In the genomic region with DNA sequence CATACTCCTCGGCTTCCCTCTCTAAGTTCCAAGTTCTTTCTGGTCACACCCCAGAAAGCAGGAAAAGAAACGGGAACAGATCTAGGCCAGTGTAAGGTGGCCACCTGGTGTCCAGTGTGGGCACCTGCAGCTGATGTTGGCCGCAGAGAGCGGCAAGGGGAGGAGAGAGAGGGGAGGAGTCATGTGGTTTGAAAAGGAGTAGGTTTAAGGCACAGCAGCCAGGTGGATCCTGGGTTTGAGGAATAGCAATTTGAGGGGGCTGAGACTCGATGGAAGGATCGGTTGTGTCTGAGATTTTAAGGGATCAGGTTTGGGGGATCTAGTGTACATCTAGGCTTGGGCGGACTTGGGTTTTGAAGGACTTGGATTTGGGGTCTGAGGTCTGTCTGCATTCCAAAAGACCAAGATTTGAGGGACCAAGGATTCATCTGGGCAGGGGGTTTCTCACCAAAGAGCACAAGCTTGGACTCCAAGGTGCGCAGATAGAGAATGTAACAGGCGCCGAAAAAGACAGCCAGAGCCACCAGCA, we compare ENCODE assay signal across 8 cellular contexts. TPM values are rescaled to one million over a fixed set of nuclear protein-coding genes. Genes with fewer than 3 reads are reported as not detected.
A peak's percentile ranks its signal among the peaks of the same experiment; 100 is the strongest.
DNase-seq lines count a peak whose midpoint lies in the region; ATAC-seq lines count a peak whose summit lies in the region.

No MANE protein-coding gene starts in this region.

- POLR2A ChIA-PET in naive thymus-derived CD8-positive, alpha-beta T cell (lab: Charles Lee) = interaction anchor here (0.6 to 4.3 kb wide), 8 partner anchors 12 to 104 kb away, joined by 3 to 45 read pairs (median 10); partner anchors contain the start of genes CD79A and RPS19

- peaks cover 17% of the 10 kb centered on the region for H3K4me1 Mint-ChIP-seq in activated T-helper 1 cell treated with anti-CD3 and anti-CD28 coated beads, Interleukin-12 subunit alpha, Interleukin-12 subunit beta, Interleukin-2, Interleukin-4 antibody, amounts not matched to agents 30 ng/mL and 10 ng/mL and 1 ng/mL, durations not matched to agents 14 hours and 24 hours and 36 hours (ENCODE audit: low read depth)
- peaks cover 16 to 22% (median 20%) of the 10 kb centered on the region in 4 donors for H3K4me1 Mint-ChIP-seq in naive thymus-derived CD8-positive, alpha-beta T cell

- H3K9me3 Mint-ChIP-seq in activated T-helper 1 cell treated with anti-CD3 and anti-CD28 coated beads, Interleukin-12 subunit alpha, Interleukin-12 subunit beta, Interleukin-2, Interleukin-4 antibody, amounts not matched to agents 30 ng/mL and 10 ng/mL and 1 ng/mL, durations not matched to agents 14 hours and 24 hours and 36 hours = no peaks in the 10 kb centered on the region
- H3K9me3 Mint-ChIP-seq in naive thymus-derived CD8-positive, alpha-beta T cell = no peaks in the 10 kb centered on the region

- H3K9me3 ChIP-seq in aorta (ENCODE audit: control insufficient read depth, low read length) = no peaks in the 10 kb centered on the region

- intact Hi-C loops in activated T-helper 1 cell treated with anti-CD3 and anti-CD28 coated beads, Interleukin-12 subunit alpha, Interleukin-12 subunit beta, Interleukin-2, Interleukin-4 antibody, amounts not matched to agents 30 ng/mL and 10 ng/mL and 1 ng/mL, durations not matched to agents 14 hours and 24 hours and 36 hours (cut with micrococcal nuclease) = loop anchor here (1.0 to 2.0 kb wide), 2 partner anchors 13 to 87 kb away; no protein-coding TSS in a partner anchor
- intact Hi-C loops in aorta (cut with DNase I) = loop anchor here (2.0 to 10.0 kb wide), 3 partner anchors 73 to 99 kb away; partner anchors contain the start of gene ARHGEF1 (in 2 of the 2)

- no peaks in the 10 kb centered on the region for H3K36me3 Mint-ChIP-seq in activated T-helper 1 cell treated with anti-CD3 and anti-CD28 coated beads, Interleukin-12 subunit alpha, Interleukin-12 subunit beta, Interleukin-2, Interleukin-4 antibody, amounts not matched to agents 30 ng/mL and 10 ng/mL and 1 ng/mL, durations not matched to agents 14 hours and 24 hours and 36 hours (ENCODE audit: low read depth)
- H3K36me3 Mint-ChIP-seq in naive thymus-derived CD8-positive, alpha-beta T cell = peaks cover 0 to 14% (median 0%) of the 10 kb centered on the region in 3 donors

- H3K4me3 ChIP-seq in aorta (ENCODE audit: low read length in 2 of 2) = peak overlapping the region in 1 of 2 donors; percentile 89

- peak overlapping the region; percentile 88 for H3K4me3 Mint-ChIP-seq in activated T-helper 1 cell treated with anti-CD3 and anti-CD28 coated beads, Interleukin-12 subunit alpha, Interleukin-12 subunit beta, Interleukin-2, Interleukin-4 antibody, amounts not matched to agents 30 ng/mL and 10 ng/mL and 1 ng/mL, durations not matched to agents 14 hours and 24 hours and 36 hours
- peak overlapping the region; percentile 79 to 99 (median 97) for H3K4me3 Mint-ChIP-seq in naive thymus-derived CD8-positive, alpha-beta T cell

- H3K4me1 ChIP-seq in aorta (ENCODE audit: control insufficient read depth in 1 of 2, insufficient read depth in 2 of 2, low read length in 2 of 2) = no peaks in the 10 kb centered on the region

- DNase-seq in DMS114 treated with DMSO at 0.1 percent for 48 hours (lab: John Stamatoyannopoulos, UW; ENCODE audit: unreplicated experiment) (peak; percentile 88), NCI-H69 (lab: John Stamatoyannopoulos, UW) (peak; percentile 92), fibroblast of the conjunctiva (ENCODE audit: low read depth) (peak; percentile 63), aorta (peak in 1 of 2 donors; percentile 63)
- DNase-seq in activated T-helper 1 cell treated with anti-CD3 and anti-CD28 coated beads, Interleukin-12 subunit alpha, Interleukin-12 subunit beta, Interleukin-2, Interleukin-4 antibody, amounts not matched to agents 30 ng/mL and 10 ng/mL and 1 ng/mL, durations not matched to agents 14 hours and 24 hours and 36 hours (ENCODE audit: low spot score) = peak; percentile 31
- DNase-seq in naive thymus-derived CD8-positive, alpha-beta T cell = peak in 1 of 10 donors; percentile 32

- peak overlapping the region; percentile 89 for H3K27ac Mint-ChIP-seq in activated T-helper 1 cell treated with anti-CD3 and anti-CD28 coated beads, Interleukin-12 subunit alpha, Interleukin-12 subunit beta, Interleukin-2, Interleukin-4 antibody, amounts not matched to agents 30 ng/mL and 10 ng/mL and 1 ng/mL, durations not matched to agents 14 hours and 24 hours and 36 hours
- H3K27ac Mint-ChIP-seq in naive thymus-derived CD8-positive, alpha-beta T cell = peak overlapping the region; percentile 64 to 96 (median 92)

- peaks cover 0 to 3% of the 10 kb centered on the region in 2 donors for H3K36me3 ChIP-seq in aorta (ENCODE audit: control insufficient read depth in 1 of 2, insufficient read depth in 2 of 2, low read length in 1 of 2)

- no peak overlapping the region for H3K27ac ChIP-seq in aorta (ENCODE audit: low read depth in 1 of 2, low read length in 2 of 2)

- ATAC-seq in HG02870 (IDR thresholded peaks at IDR 0.05; ENCODE audit: unreplicated experiment) (peak; percentile 38), aorta (ENCODE audit: low FRiP score) (peak; percentile 71), GM21737 (IDR thresholded peaks at IDR 0.05; ENCODE audit: unreplicated experiment) (no peak)
- no peak for ATAC-seq in naive thymus-derived CD8-positive, alpha-beta T cell

- H3K27me3 Mint-ChIP-seq in activated T-helper 1 cell treated with anti-CD3 and anti-CD28 coated beads, Interleukin-12 subunit alpha, Interleukin-12 subunit beta, Interleukin-2, Interleukin-4 antibody, amounts not matched to agents 30 ng/mL and 10 ng/mL and 1 ng/mL, durations not matched to agents 14 hours and 24 hours and 36 hours (ENCODE audit: insufficient read depth) = no peaks in the 10 kb centered on the region
- no peaks in the 10 kb centered on the region for H3K27me3 Mint-ChIP-seq in naive thymus-derived CD8-positive, alpha-beta T cell

- no peaks in the 10 kb centered on the region for H3K27me3 ChIP-seq in aorta (ENCODE audit: control insufficient read depth in 1 of 2, insufficient read depth in 2 of 2, low read length in 1 of 2)

- WGBS in aorta, 2 donors = 6 to 12% methylated on average over 10 of the region's 10 CpGs

RNA-seq across cellular contexts. Expression of gene RABAC1, which starts 1.2 kb away (rescaled TPM):
- 36.2 and 41.3 TPM in 2 replicates for total RNA-seq in activated T-helper 1 cell treated with anti-CD3 and anti-CD28 coated beads, Interleukin-12 subunit alpha, Interleukin-12 subunit beta, Interleukin-2, Interleukin-4 antibody, amounts not matched to agents 30 ng/mL and 10 ng/mL and 1 ng/mL, durations not matched to agents 14 hours and 24 hours and 36 hours
- total RNA-seq in naive thymus-derived CD8-positive, alpha-beta T cell = 10 to 100 TPM; 87.6 to 90.3 TPM
- polyA plus RNA-seq in naive thymus-derived CD8-positive, alpha-beta T cell = 100 to 1,000 TPM; 201 to 288 (median 231) TPM
- 100 to 1,000 TPM; 175 to 198 TPM for total RNA-seq in aorta
- 100 to 1,000 TPM; 223 to 376 TPM for polyA plus RNA-seq in aorta

RNA-seq across cellular contexts. Expression of gene ERFL, which starts 29.7 kb away (rescaled TPM):
- 3.1 TPM in 2 replicates for total RNA-seq in activated T-helper 1 cell treated with anti-CD3 and anti-CD28 coated beads, Interleukin-12 subunit alpha, Interleukin-12 subunit beta, Interleukin-2, Interleukin-4 antibody, amounts not matched to agents 30 ng/mL and 10 ng/mL and 1 ng/mL, durations not matched to agents 14 hours and 24 hours and 36 hours
- 1 to 10 TPM; 7.5 to 8.1 TPM for total RNA-seq in naive thymus-derived CD8-positive, alpha-beta T cell
- polyA plus RNA-seq in naive thymus-derived CD8-positive, alpha-beta T cell = not detected
- total RNA-seq in aorta = under 1 TPM; 0.51 to 0.81 TPM
- under 1 TPM in 1 of 2 donors, not detected in 1; 0.46 TPM for polyA plus RNA-seq in aorta

RNA-seq across cellular contexts. Expression of gene ATP1A3, which starts 36.1 kb away (rescaled TPM):
- total RNA-seq in activated T-helper 1 cell treated with anti-CD3 and anti-CD28 coated beads, Interleukin-12 subunit alpha, Interleukin-12 subunit beta, Interleukin-2, Interleukin-4 antibody, amounts not matched to agents 30 ng/mL and 10 ng/mL and 1 ng/mL, durations not matched to agents 14 hours and 24 hours and 36 hours = 0.93 and 1.4 TPM in 2 replicates
- total RNA-seq in naive thymus-derived CD8-positive, alpha-beta T cell = 1 to 10 TPM; 3.4 to 6.2 TPM
- 1 to 10 TPM; 2.8 to 4.9 (median 2.8) TPM for polyA plus RNA-seq in naive thymus-derived CD8-positive, alpha-beta T cell
- total RNA-seq in aorta = not detected
- under 1 TPM in 1 of 2 donors, not detected in 1; 0.38 TPM for polyA plus RNA-seq in aorta

Comparison
In these comparisons a context has a peak if more than half of its experiments do, and no peak if none do; other contexts are left out.
1. ATAC-seq: peak in HG02870 (single experiment) and aorta (single experiment); none in naive thymus-derived CD8-positive, alpha-beta T cell (0 of 2) and GM21737 (single experiment).